1 cellular context compared by ENCODE assay signal in the genomic region with DNA sequence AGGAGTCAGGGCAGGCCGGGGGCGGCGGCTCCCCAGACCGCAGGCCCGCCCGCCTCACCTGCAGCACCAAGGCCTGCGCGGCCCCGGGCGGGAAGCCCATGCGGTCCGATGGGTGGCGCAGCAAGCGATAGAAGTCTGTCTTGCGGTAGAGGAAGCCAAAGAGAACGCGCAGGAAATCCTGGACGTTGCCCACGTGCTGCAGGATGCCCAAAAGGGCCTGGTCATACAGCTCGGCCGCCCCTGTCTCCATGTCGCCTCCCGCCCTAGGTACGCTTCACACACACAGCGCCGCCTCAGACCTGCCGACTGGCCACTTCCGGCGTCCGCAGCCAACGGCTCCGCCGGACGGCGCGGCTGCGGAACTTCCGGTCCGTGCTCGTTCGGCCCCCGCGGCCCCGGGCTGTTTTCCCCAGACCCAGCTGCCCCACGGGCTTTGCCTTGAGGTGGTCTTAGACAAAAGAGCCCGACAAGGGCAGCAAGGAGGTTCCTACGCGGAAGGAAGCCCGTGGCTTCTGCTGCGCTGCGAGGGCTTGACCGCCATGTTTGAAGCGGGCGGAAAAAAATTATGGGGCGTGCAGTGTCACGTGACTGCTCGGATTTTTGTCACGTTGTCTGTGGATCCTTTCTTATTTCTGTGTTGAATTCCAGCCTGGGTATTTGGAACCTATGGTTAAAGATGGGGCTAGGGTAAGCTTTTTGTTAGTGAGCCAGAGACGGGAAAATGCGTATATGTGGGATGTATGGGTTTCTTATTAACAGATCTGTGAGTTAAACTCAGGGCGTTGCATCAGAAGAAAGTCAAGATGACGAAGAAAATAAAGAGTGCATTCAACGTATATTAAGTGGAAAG.
TF ChIP-seq lines count a peak whose summit lies in the region.

A gene (minus strand): TSS at position 308 of the 850 bp plus-strand sequence. CDS start 58 bp downstream, at position 250.

TF ChIP-seq in WTC11, 78 proteins besides CTCF, POLR2A, EP300 and RAD21 (continued from another document):
- TF ChIP-seq, protein P1, sequence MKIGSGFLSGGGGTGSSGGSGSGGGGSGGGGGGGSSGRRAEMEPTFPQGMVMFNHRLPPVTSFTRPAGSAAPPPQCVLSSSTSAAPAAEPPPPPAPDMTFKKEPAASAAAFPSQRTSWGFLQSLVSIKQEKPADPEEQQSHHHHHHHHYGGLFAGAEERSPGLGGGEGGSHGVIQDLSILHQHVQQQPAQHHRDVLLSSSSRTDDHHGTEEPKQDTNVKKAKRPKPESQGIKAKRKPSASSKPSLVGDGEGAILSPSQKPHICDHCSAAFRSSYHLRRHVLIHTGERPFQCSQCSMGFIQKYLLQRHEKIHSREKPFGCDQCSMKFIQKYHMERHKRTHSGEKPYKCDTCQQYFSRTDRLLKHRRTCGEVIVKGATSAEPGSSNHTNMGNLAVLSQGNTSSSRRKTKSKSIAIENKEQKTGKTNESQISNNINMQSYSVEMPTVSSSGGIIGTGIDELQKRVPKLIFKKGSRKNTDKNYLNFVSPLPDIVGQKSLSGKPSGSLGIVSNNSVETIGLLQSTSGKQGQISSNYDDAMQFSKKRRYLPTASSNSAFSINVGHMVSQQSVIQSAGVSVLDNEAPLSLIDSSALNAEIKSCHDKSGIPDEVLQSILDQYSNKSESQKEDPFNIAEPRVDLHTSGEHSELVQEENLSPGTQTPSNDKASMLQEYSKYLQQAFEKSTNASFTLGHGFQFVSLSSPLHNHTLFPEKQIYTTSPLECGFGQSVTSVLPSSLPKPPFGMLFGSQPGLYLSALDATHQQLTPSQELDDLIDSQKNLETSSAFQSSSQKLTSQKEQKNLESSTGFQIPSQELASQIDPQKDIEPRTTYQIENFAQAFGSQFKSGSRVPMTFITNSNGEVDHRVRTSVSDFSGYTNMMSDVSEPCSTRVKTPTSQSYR (CRISPR knock-in tag; IDR thresholded peaks at IDR 0.05) = peak; percentile 38; the same call in 1 of the 2 replicates
- TF ChIP-seq ZNF317 (CRISPR knock-in tag; IDR thresholded peaks at IDR 0.05; ENCODE audit: borderline replicate concordance, low read depth) = 0 out of 2 replicates have a peak, but pooled peaks have one; percentile 19
- no peak for TF ChIP-seq ZNF121 (CRISPR knock-in tag; IDR thresholded peaks at IDR 0.05)
- no peak for TF ChIP-seq ZNF416 (CRISPR knock-in tag; IDR thresholded peaks at IDR 0.05)
- no peak for TF ChIP-seq MXD4 (CRISPR knock-in tag; IDR thresholded peaks at IDR 0.05; ENCODE audit: borderline replicate concordance)
- TF ChIP-seq, protein P2, sequence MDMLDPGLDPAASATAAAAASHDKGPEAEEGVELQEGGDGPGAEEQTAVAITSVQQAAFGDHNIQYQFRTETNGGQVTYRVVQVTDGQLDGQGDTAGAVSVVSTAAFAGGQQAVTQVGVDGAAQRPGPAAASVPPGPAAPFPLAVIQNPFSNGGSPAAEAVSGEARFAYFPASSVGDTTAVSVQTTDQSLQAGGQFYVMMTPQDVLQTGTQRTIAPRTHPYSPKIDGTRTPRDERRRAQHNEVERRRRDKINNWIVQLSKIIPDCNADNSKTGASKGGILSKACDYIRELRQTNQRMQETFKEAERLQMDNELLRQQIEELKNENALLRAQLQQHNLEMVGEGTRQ (CRISPR knock-in tag; IDR thresholded peaks at IDR 0.05) = peak; percentile 96
- no peak; the same call in 1 of the 2 replicates for TF ChIP-seq NFE2L1 (CRISPR knock-in tag; IDR thresholded peaks at IDR 0.05)
- peak; percentile 79 for TF ChIP-seq TCF7 (CRISPR knock-in tag; IDR thresholded peaks at IDR 0.05; ENCODE audit: low read depth)
- 0 out of 2 replicates have a peak, but pooled peaks have one; percentile 40 for TF ChIP-seq RELA (CRISPR knock-in tag; IDR thresholded peaks at IDR 0.05; ENCODE audit: borderline replicate concordance)
- TF ChIP-seq SMAD4 (CRISPR knock-in tag; IDR thresholded peaks at IDR 0.05) = 0 out of 2 replicates have a peak, but pooled peaks have one; percentile 57
- TF ChIP-seq NR3C1 (CRISPR knock-in tag; conservative IDR thresholded peaks at IDR 0.05; ENCODE audit: low read depth) = no peak
- no peak for TF ChIP-seq ZNF138 (CRISPR knock-in tag; conservative IDR thresholded peaks at IDR 0.05)
- TF ChIP-seq, protein P3, sequence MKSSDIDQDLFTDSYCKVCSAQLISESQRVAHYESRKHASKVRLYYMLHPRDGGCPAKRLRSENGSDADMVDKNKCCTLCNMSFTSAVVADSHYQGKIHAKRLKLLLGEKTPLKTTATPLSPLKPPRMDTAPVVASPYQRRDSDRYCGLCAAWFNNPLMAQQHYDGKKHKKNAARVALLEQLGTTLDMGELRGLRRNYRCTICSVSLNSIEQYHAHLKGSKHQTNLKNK (CRISPR knock-in tag; IDR thresholded peaks at IDR 0.05) = no peak
